16 cellular contexts compared by ENCODE assay signal in the genomic region with DNA sequence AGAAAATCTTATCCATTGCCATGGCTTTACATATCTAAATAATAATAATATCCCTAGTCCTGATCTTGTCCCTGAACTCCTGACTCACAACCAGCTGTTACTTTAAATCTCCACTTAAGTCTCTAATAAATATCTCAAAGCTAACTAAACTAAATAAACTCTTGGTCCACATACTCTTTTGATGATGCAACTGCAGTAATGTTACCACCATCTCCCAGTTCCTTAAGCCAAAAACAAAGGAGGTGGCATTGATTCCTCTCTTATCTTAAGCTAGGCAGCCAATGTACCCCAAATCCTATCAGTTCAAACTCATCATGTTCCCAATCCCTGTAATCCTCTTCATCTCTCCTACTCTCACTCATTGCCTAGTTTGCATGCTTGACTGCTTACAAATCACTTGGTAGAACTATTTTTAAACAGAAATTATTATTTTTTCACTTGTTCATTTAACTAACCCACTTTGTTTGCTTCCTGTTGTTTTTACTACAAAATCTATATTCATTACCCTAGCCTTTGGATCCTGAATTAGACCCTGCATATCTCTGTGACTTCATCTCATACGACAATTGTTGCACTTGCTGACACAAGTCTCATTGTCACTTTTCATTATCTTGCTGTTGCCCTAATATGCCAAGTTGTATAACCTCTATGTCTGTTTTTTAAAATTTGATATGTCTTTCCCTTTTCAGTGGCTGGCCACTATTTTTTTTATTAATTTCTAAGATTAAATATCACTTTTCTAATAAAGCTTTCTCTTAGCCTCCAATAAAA.
DNase-seq lines count a peak whose midpoint lies in the region; ATAC-seq and TF ChIP-seq lines count a peak whose summit lies in the region.
"Had no signal": no experiment of that assay in that cellular context is flagged by ENCODE, and none has a peak within 500 bp of the region (broad histone marks: within the 10 kb centered on the region; RNA-seq: fewer than 3 reads in every experiment).

No MANE protein-coding gene starts in this region.

- no peaks in the 10 kb centered on the region for H3K9me2 ChIP-seq in GM23338 (ENCODE audit: insufficient read depth)

- DNase-seq in GM23338 (ENCODE audit: low spot score), result no peak
- DNase-seq in amniotic epithelial cell (ENCODE audit: low read depth), result peak; percentile 61
- peak; percentile 17 for DNase-seq in iris pigment epithelial cell (ENCODE audit: low read depth)
- DNase-seq in renal cortical epithelial cell (ENCODE audit: low read depth), result peak; percentile 5
- no peak for DNase-seq in HUDEP-2 (lab: John Stamatoyannopoulos, UW; ENCODE audit: unreplicated experiment in 76 of 76)
- no peak for DNase-seq in uterus
- no peak for DNase-seq in testis
- DNase-seq in foreskin melanocyte, result no peak
- DNase-seq: 8988T; AML-193; Caco-2; CD8-positive, alpha-beta memory T cell; DND-41; GDM1 had no signal

- no peak overlapping the region for H3K4me3 ChIP-seq in GM23338
- no peak overlapping the region for H3K4me3 ChIP-seq in uterus
- H3K4me3 ChIP-seq in testis, result no peak overlapping the region
- H3K4me3 ChIP-seq: BLaER1, HAP-1 had no signal

- H4K20me1 ChIP-seq in GM23338 (replicated peaks; ENCODE audit: insufficient read depth), result no peaks in the 10 kb centered on the region
- H4K20me1 ChIP-seq: BLaER1 had no signal

- H3K4me2 ChIP-seq in GM23338, result no peak overlapping the region
- H3K4me2 ChIP-seq: BLaER1 had no signal

- H3K27me3 ChIP-seq in GM23338 (ENCODE audit: insufficient read depth) (no peaks in the 10 kb centered on the region), uterus (no peaks in the 10 kb centered on the region), testis (no peaks in the 10 kb centered on the region)
- H3K27me3 ChIP-seq: BLaER1 had no signal

- H3K4me3 Mint-ChIP-seq in GM23338, result no peak overlapping the region
- H3K4me3 Mint-ChIP-seq: CD8-positive, alpha-beta memory T cell had no signal

- no peak overlapping the region; the same call in 1 of the 2 replicates for H2AFZ ChIP-seq in GM23338

- no peaks in the 10 kb centered on the region for H3K27me3 Mint-ChIP-seq in GM23338 (ENCODE audit: insufficient read depth, low read depth, poor library complexity)
- H3K27me3 Mint-ChIP-seq: CD8-positive, alpha-beta memory T cell had no signal

- H3K4me1 ChIP-seq in GM23338 (ENCODE audit: insufficient read depth), result no peaks in the 10 kb centered on the region
- H3K4me1 ChIP-seq in uterus, result no peaks in the 10 kb centered on the region
- no peaks in the 10 kb centered on the region for H3K4me1 ChIP-seq in testis
- H3K4me1 ChIP-seq: BLaER1, Caco-2, HAP-1 had no signal

- no peak for TF ChIP-seq POLR2A in uterus (IDR thresholded peaks at IDR 0.05)
- TF ChIP-seq POLR2A in testis (IDR thresholded peaks at IDR 0.05), result no peak

- no peaks in the 10 kb centered on the region for H3K36me3 Mint-ChIP-seq in GM23338 (ENCODE audit: low read depth)
- H3K36me3 Mint-ChIP-seq: CD8-positive, alpha-beta memory T cell had no signal

- no peaks in the 10 kb centered on the region for H3K79me2 ChIP-seq in GM23338 (replicated peaks; ENCODE audit: insufficient read depth)

- intact Hi-C loops in uterus (cut with DNase I; ENCODE audit: low total_unique reads) (no loop called here), testis (cut with DNase I; ENCODE audit: low total_unique reads) (no loop called here)

- H3K27ac Mint-ChIP-seq in GM23338, result peak overlapping the region; percentile 54; the same call in 1 of the 2 replicates
- H3K27ac Mint-ChIP-seq: CD8-positive, alpha-beta memory T cell had no signal

- H3K9me3 Mint-ChIP-seq in GM23338, result no peaks in the 10 kb centered on the region

- no peaks in the 10 kb centered on the region for H3K4me1 Mint-ChIP-seq in GM23338
- H3K4me1 Mint-ChIP-seq: CD8-positive, alpha-beta memory T cell had no signal

- H3K27ac ChIP-seq in GM23338 (ENCODE audit: low read depth) (no peak overlapping the region), uterus (no peak overlapping the region), testis (no peak overlapping the region)
- H3K27ac ChIP-seq: BLaER1 had no signal

- no peak for ATAC-seq in GM23338

- H3F3A ChIP-seq in GM23338 (replicated peaks; ENCODE audit: low read depth), result no peaks in the 10 kb centered on the region

- no peak for TF ChIP-seq CTCF in GM23338 (conservative IDR thresholded peaks at IDR 0.05; ENCODE audit: low read depth in 2 of 2)
- TF ChIP-seq CTCF in uterus (IDR thresholded peaks at IDR 0.05), result no peak
- no peak for TF ChIP-seq CTCF in testis (IDR thresholded peaks at IDR 0.05)

- H3K36me3 ChIP-seq in GM23338 (ENCODE audit: insufficient read depth), result no peaks in the 10 kb centered on the region
- H3K36me3 ChIP-seq in uterus, result no peaks in the 10 kb centered on the region
- H3K36me3 ChIP-seq in testis (ENCODE audit: low read depth, missing control alignments), result no peaks in the 10 kb centered on the region
- H3K36me3 ChIP-seq: BLaER1, HAP-1 had no signal

- no peaks in the 10 kb centered on the region for H3K9me3 ChIP-seq in uterus
- no peaks in the 10 kb centered on the region for H3K9me3 ChIP-seq in testis
- H3K9me3 ChIP-seq: BLaER1, Caco-2, HAP-1 had no signal

- 65 to 71% methylated on average over 1 of the region's 1 CpG for WGBS in testis, 2 donors

TF ChIP-seq in GM23338, 12 proteins besides CTCF, POLR2A, EP300 and RAD21 (continues in another document):
- TF ChIP-seq JUNB (IDR thresholded peaks at IDR 0.05; ENCODE audit: unreplicated experiment) (no peak), ZNF331 (CRISPR knock-in tag; IDR thresholded peaks at IDR 0.05; ENCODE audit: low read depth) (no peak), NANOG (IDR thresholded peaks at IDR 0.05; ENCODE audit: borderline replicate concordance) (no peak)
- TF ChIP-seq, protein P1, sequence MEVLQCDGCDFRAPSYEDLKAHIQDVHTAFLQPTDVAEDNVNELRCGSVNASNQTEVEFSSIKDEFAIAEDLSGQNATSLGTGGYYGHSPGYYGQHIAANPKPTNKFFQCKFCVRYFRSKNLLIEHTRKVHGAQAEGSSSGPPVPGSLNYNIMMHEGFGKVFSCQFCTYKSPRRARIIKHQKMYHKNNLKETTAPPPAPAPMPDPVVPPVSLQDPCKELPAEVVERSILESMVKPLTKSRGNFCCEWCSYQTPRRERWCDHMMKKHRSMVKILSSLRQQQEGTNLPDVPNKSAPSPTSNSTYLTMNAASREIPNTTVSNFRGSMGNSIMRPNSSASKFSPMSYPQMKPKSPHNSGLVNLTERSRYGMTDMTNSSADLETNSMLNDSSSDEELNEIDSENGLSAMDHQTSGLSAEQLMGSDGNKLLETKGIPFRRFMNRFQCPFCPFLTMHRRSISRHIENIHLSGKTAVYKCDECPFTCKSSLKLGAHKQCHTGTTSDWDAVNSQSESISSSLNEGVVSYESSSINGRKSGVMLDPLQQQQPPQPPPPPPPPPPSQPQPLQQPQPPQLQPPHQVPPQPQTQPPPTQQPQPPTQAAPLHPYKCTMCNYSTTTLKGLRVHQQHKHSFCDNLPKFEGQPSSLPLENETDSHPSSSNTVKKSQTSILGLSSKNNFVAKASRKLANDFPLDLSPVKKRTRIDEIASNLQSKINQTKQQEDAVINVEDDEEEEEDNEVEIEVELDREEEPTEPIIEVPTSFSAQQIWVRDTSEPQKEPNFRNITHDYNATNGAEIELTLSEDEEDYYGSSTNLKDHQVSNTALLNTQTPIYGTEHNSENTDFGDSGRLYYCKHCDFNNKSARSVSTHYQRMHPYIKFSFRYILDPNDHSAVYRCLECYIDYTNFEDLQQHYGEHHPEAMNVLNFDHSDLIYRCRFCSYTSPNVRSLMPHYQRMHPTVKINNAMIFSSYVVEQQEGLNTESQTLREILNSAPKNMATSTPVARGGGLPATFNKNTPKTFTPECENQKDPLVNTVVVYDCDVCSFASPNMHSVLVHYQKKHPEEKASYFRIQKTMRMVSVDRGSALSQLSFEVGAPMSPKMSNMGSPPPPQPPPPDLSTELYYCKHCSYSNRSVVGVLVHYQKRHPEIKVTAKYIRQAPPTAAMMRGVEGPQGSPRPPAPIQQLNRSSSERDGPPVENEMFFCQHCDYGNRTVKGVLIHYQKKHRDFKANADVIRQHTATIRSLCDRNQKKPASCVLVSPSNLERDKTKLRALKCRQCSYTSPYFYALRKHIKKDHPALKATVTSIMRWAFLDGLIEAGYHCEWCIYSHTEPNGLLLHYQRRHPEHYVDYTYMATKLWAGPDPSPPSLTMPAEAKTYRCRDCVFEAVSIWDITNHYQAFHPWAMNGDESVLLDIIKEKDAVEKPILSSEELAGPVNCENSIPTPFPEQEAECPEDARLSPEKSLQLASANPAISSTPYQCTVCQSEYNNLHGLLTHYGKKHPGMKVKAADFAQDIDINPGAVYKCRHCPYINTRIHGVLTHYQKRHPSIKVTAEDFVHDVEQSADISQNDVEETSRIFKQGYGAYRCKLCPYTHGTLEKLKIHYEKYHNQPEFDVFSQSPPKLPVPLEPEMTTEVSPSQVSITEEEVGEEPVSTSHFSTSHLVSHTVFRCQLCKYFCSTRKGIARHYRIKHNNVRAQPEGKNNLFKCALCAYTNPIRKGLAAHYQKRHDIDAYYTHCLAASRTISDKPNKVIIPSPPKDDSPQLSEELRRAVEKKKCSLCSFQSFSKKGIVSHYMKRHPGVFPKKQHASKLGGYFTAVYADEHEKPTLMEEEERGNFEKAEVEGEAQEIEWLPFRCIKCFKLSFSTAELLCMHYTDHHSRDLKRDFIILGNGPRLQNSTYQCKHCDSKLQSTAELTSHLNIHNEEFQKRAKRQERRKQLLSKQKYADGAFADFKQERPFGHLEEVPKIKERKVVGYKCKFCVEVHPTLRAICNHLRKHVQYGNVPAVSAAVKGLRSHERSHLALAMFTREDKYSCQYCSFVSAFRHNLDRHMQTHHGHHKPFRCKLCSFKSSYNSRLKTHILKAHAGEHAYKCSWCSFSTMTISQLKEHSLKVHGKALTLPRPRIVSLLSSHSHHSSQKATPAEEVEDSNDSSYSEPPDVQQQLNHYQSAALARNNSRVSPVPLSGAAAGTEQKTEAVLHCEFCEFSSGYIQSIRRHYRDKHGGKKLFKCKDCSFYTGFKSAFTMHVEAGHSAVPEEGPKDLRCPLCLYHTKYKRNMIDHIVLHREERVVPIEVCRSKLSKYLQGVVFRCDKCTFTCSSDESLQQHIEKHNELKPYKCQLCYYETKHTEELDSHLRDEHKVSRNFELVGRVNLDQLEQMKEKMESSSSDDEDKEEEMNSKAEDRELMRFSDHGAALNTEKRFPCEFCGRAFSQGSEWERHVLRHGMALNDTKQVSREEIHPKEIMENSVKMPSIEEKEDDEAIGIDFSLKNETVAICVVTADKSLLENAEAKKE (CRISPR knock-in tag; IDR thresholded peaks at IDR 0.05), result no peak

Comparison
In these comparisons a context has a peak if more than half of its experiments do, and no peak if none do; other contexts are left out.
1. DNase-seq: peak in amniotic epithelial cell (single experiment), iris pigment epithelial cell (single experiment) and renal cortical epithelial cell (single experiment); none in GM23338 (single experiment), HUDEP-2 (0 of 76), uterus (0 of 2), testis (single experiment) and foreskin melanocyte (single experiment).